18 cellular contexts compared by ENCODE assay signal in genomic region chr20:33681728-33682353, GRCh38. TPM values are rescaled to one million over a fixed set of nuclear protein-coding genes. Genes with fewer than 3 reads are reported as not detected.
DNase-seq lines count a peak whose midpoint lies in the region; ATAC-seq and TF ChIP-seq lines count a peak whose summit lies in the region.
"Had no signal": no experiment of that assay in that cellular context is flagged by ENCODE, and none has a peak within 500 bp of the region (broad histone marks: within the 10 kb centered on the region; RNA-seq: fewer than 3 reads in every experiment).

No MANE protein-coding gene starts in this region.

- H3K27me3 ChIP-seq in GM23338 (ENCODE audit: insufficient read depth) (no peaks in the 10 kb centered on the region), neuronal stem cell (ENCODE audit: control insufficient read depth in 3 of 3, insufficient read depth in 3 of 3, low read depth in 1 of 3, low read length in 3 of 3) (no peaks in the 10 kb centered on the region), HAP-1 (ENCODE audit: low read depth) (no peaks in the 10 kb centered on the region)
- H3K27me3 ChIP-seq: SJSA1, uterus had no signal

- peaks cover 4% of the 10 kb centered on the region; the same call in 1 of the 2 replicates for H3K36me3 ChIP-seq in GM23338 (ENCODE audit: insufficient read depth)
- peaks cover 30 to 69% of the 10 kb centered on the region in 2 donors for H3K36me3 ChIP-seq in neuronal stem cell (replicated peaks in 1 of 2; ENCODE audit: control insufficient read depth in 2 of 2, insufficient read depth in 2 of 2, low read length in 2 of 2)
- peaks cover 39% of the 10 kb centered on the region for H3K36me3 ChIP-seq in HAP-1 (replicated peaks)
- H3K36me3 ChIP-seq: left ventricle myocardium inferior, uterus had no signal

- peaks cover 72% of the 10 kb centered on the region for H3K4me1 Mint-ChIP-seq in activated T-cell treated with anti-CD3 and anti-CD28 coated beads, Interleukin-2, amount 50 U/mL, for 72 hours (ENCODE audit: low read depth)
- peaks cover 20% of the 10 kb centered on the region for H3K4me1 Mint-ChIP-seq in GM23338
- H3K4me1 Mint-ChIP-seq in activated CD4-positive, alpha-beta memory T cell treated with anti-CD3 and anti-CD28 coated beads for 36 hours (ENCODE audit: low read depth), result peaks cover 70% of the 10 kb centered on the region

- no peak overlapping the region for H2BK15ac ChIP-seq in neuronal stem cell (ENCODE audit: low read length)

- no peaks in the 10 kb centered on the region for H3K27me3 Mint-ChIP-seq in activated T-cell treated with anti-CD3 and anti-CD28 coated beads, Interleukin-2, amount 50 U/mL, for 72 hours (ENCODE audit: low read depth)
- H3K27me3 Mint-ChIP-seq in GM23338 (ENCODE audit: insufficient read depth, low read depth, poor library complexity), result peaks cover 10% of the 10 kb centered on the region
- no peaks in the 10 kb centered on the region for H3K27me3 Mint-ChIP-seq in activated CD4-positive, alpha-beta memory T cell treated with anti-CD3 and anti-CD28 coated beads for 36 hours

- H3K9me2 ChIP-seq in GM23338 (ENCODE audit: insufficient read depth), result no peaks in the 10 kb centered on the region

- H4K91ac ChIP-seq in neuronal stem cell (ENCODE audit: low read depth, low read length, poor library complexity), result no peak overlapping the region

- H3K23ac ChIP-seq in neuronal stem cell (ENCODE audit: low read depth, low read length, poor library complexity), result no peak overlapping the region

- H3K4me3 Mint-ChIP-seq in activated T-cell treated with anti-CD3 and anti-CD28 coated beads, Interleukin-2, amount 50 U/mL, for 72 hours, result peak overlapping the region; percentile 31 to 54
- H3K4me3 Mint-ChIP-seq in GM23338, result no peak overlapping the region
- H3K4me3 Mint-ChIP-seq in activated CD4-positive, alpha-beta memory T cell treated with anti-CD3 and anti-CD28 coated beads for 36 hours, result peak overlapping the region; percentile 14

- peaks cover 31% of the 10 kb centered on the region; the same call in 1 of the 2 replicates for H4K20me1 ChIP-seq in GM23338 (replicated peaks; ENCODE audit: insufficient read depth)

- no peak for TF ChIP-seq CTCF in GM23338 (conservative IDR thresholded peaks at IDR 0.05; ENCODE audit: low read depth in 2 of 2)

- H3K79me2 ChIP-seq in GM23338 (replicated peaks; ENCODE audit: insufficient read depth), result peaks cover 39% of the 10 kb centered on the region

- H3K36me3 Mint-ChIP-seq in activated T-cell treated with anti-CD3 and anti-CD28 coated beads, Interleukin-2, amount 50 U/mL, for 72 hours (ENCODE audit: insufficient read depth in 2 of 2), result peaks cover 8 to 24% of the 10 kb centered on the region in 2 donors
- peaks cover 29% of the 10 kb centered on the region for H3K36me3 Mint-ChIP-seq in GM23338 (ENCODE audit: low read depth)
- H3K36me3 Mint-ChIP-seq in activated CD4-positive, alpha-beta memory T cell treated with anti-CD3 and anti-CD28 coated beads for 36 hours, result peaks cover 41% of the 10 kb centered on the region

- peaks cover 8% of the 10 kb centered on the region; the same call in 1 of the 2 replicates for H3K4me1 ChIP-seq in GM23338 (ENCODE audit: insufficient read depth)
- H3K4me1 ChIP-seq in neuronal stem cell (ENCODE audit: control insufficient read depth in 2 of 2, insufficient read depth in 1 of 2, low read depth in 1 of 2, low read length in 2 of 2), result peaks cover 10 to 12% of the 10 kb centered on the region in 2 donors
- peaks cover 12% of the 10 kb centered on the region for H3K4me1 ChIP-seq in HAP-1

- no peak overlapping the region for H2BK12ac ChIP-seq in neuronal stem cell (ENCODE audit: low read length)

- H3K4me2 ChIP-seq in GM23338 (no peak overlapping the region), neuronal stem cell (ENCODE audit: insufficient read depth, low read length, poor library complexity, severe bottlenecking) (no peak overlapping the region)

- peak in 1 of 2 donors; percentile 2 for ATAC-seq in activated T-cell treated with anti-CD3 and anti-CD28 coated beads, Interleukin-2, amount 50 U/mL, for 72 hours (replicated peaks in 1 of 2)
- no peak for ATAC-seq in GM23338
- ATAC-seq in GM18861 (IDR thresholded peaks at IDR 0.05; ENCODE audit: unreplicated experiment), result no peak

- H3K27ac ChIP-seq in GM23338 (ENCODE audit: low read depth) (no peak overlapping the region), neuronal stem cell (replicated peaks; ENCODE audit: low read length) (no peak overlapping the region)
- H3K27ac ChIP-seq: left ventricle myocardium inferior, SJSA1, uterus had no signal

- peak overlapping the region; percentile 78 for H3K9ac ChIP-seq in neuronal stem cell (ENCODE audit: low read depth, low read length, poor library complexity)

- no CpG with 5 or more reads among the region's 9 CpGs for WGBS in neuronal stem cell (ENCODE audit: extremely low coverage in 2 of 2, insufficient read length in 2 of 2, insufficient replicate concordance in 1 of 2), 2 donors

- H2AK5ac ChIP-seq in neuronal stem cell (ENCODE audit: low read depth, low read length), result no peak overlapping the region

- no peak overlapping the region for H2AFZ ChIP-seq in GM23338
- H2AFZ ChIP-seq in neuronal stem cell (ENCODE audit: low read length), result no peak overlapping the region

- no peak overlapping the region for H3K27ac Mint-ChIP-seq in activated T-cell treated with anti-CD3 and anti-CD28 coated beads, Interleukin-2, amount 50 U/mL, for 72 hours
- H3K27ac Mint-ChIP-seq in GM23338, result 0 out of 2 replicates have a peak overlapping the region, but pooled peaks have one; percentile 27
- peak overlapping the region; percentile 62 for H3K27ac Mint-ChIP-seq in activated CD4-positive, alpha-beta memory T cell treated with anti-CD3 and anti-CD28 coated beads for 36 hours

- in situ Hi-C loops in HAP-1 (cut with MboI; ENCODE audit: low sequenced_read_pairs), result no loop called here

- H3K9me3 Mint-ChIP-seq in activated T-cell treated with anti-CD3 and anti-CD28 coated beads, Interleukin-2, amount 50 U/mL, for 72 hours, result no peaks in the 10 kb centered on the region
- no peaks in the 10 kb centered on the region; the same call in 2 of the 3 replicates for H3K9me3 Mint-ChIP-seq in GM23338
- no peaks in the 10 kb centered on the region for H3K9me3 Mint-ChIP-seq in activated CD4-positive, alpha-beta memory T cell treated with anti-CD3 and anti-CD28 coated beads for 36 hours

- no peak overlapping the region for H2BK120ac ChIP-seq in neuronal stem cell (ENCODE audit: low read depth, low read length)

- H3K4me3 ChIP-seq in GM23338 (no peak overlapping the region), neuronal stem cell (ENCODE audit: low read length in 2 of 2) (no peak overlapping the region), HAP-1 (no peak overlapping the region)
- H3K4me3 ChIP-seq: left ventricle myocardium inferior, SJSA1, uterus had no signal

- H3K9me3 ChIP-seq in neuronal stem cell (replicated peaks in 1 of 2; ENCODE audit: control insufficient read depth in 2 of 2, insufficient read depth in 1 of 2, low read depth in 1 of 2, low read length in 2 of 2) (peaks cover 0 to 4% of the 10 kb centered on the region in 2 donors), HAP-1 (no peaks in the 10 kb centered on the region)
- H3K9me3 ChIP-seq: left ventricle myocardium inferior, SJSA1, uterus had no signal

- peak overlapping the region; percentile 22 for H2BK5ac ChIP-seq in neuronal stem cell (ENCODE audit: low read length)

- CTCF ChIA-PET in activated CD4-positive, alpha-beta memory T cell treated with anti-CD3 and anti-CD28 coated beads for 36 hours (lab: Charles Lee), result interaction anchor here (0.7 kb wide), 1 partner anchor 14 kb away, joined by 3 read pairs; no protein-coding TSS in a partner anchor

- DNase-seq in activated T-cell treated with anti-CD3 and anti-CD28 coated beads, Interleukin-2, amount 50 U/mL, for 72 hours, result no peak
- DNase-seq in activated T-cell treated with anti-CD3 and anti-CD28 coated beads, Interleukin-2, amount 50 U/mL, for 1 hour, result no peak
- DNase-seq in GM23338 (ENCODE audit: low spot score), result no peak
- peak; percentile 60 for DNase-seq in activated CD4-positive, alpha-beta memory T cell treated with anti-CD3 and anti-CD28 coated beads for 36 hours
- DNase-seq in neuronal stem cell (ENCODE audit: low spot score), result no peak
- DNase-seq in HAP-1 (ENCODE audit: low spot score in 2 of 2), result no peak
- DNase-seq in germinal center (ENCODE audit: low spot score), result no peak
- DNase-seq: central memory CD4-positive, alpha-beta T cell; DMS 273 treated with DMSO at 0.1 percent for 48 hours; effector memory CD4-positive, alpha-beta T cell; HCEC 1CT; IMR-90; left ventricle myocardium inferior; uterus had no signal

- H3K4ac ChIP-seq in neuronal stem cell (ENCODE audit: low read length), result no peak overlapping the region

- no peak overlapping the region for H4K8ac ChIP-seq in neuronal stem cell (ENCODE audit: low read depth, low read length)

- no peak overlapping the region for H3K14ac ChIP-seq in neuronal stem cell (ENCODE audit: low read length)

- peak overlapping the region; percentile 25 for H3K18ac ChIP-seq in neuronal stem cell (ENCODE audit: low read length)

- H3K79me1 ChIP-seq in neuronal stem cell (ENCODE audit: low read depth, low read length), result peaks cover 7% of the 10 kb centered on the region

- POLR2A ChIA-PET in activated CD4-positive, alpha-beta memory T cell treated with anti-CD3 and anti-CD28 coated beads for 36 hours (lab: Charles Lee), result interaction anchor here (1.0 to 1.3 kb wide), 4 partner anchors 13 to 77 kb away, joined by 3 to 6 read pairs (median 4); partner anchors contain the start of gene ACTL10

- H3F3A ChIP-seq in GM23338 (replicated peaks; ENCODE audit: low read depth), result 0 out of 2 replicates have a peak, but pooled peaks cover 5% of the 10 kb centered on the region

- intact Hi-C loops in activated CD4-positive, alpha-beta memory T cell treated with anti-CD3 and anti-CD28 coated beads for 36 hours (cut with micrococcal nuclease), result loop anchor here (1.0 kb wide), 1 partner anchor 38 kb away; the partner anchor contains the start of gene PXMP4

RNA-seq across cellular contexts. Expression of gene E2F1, which starts 4.3 kb away (rescaled TPM):
- total RNA-seq in activated T-cell treated with anti-CD3 and anti-CD28 coated beads, Interleukin-2, amount 50 U/mL, for 72 hours, result 10 to 100 TPM; 64.5 to 81.5 TPM
- total RNA-seq in GM23338 (2014; rRNA removed; shearing (Covaris generic)), result 42.6 and 45.0 TPM in 2 replicates
- 12.1 and 13.9 TPM in 2 replicates for polyA plus RNA-seq in GM23338 (2016; fragmentation: Nextera tagmentation; extraction: Ambion mirVana)
- 10 to 100 TPM; 66.8 to 67.8 TPM for total RNA-seq in activated CD4-positive, alpha-beta memory T cell treated with anti-CD3 and anti-CD28 coated beads for 36 hours
- 20.5 TPM for polyA plus RNA-seq in neuronal stem cell (2013, experiment 1 of 2)
- polyA plus RNA-seq in neuronal stem cell (2013, experiment 2 of 2), result 19.9 TPM

RNA-seq across cellular contexts. Expression of gene NECAB3, which starts 7.6 kb away (rescaled TPM):
- total RNA-seq in activated T-cell treated with anti-CD3 and anti-CD28 coated beads, Interleukin-2, amount 50 U/mL, for 72 hours, result 10 to 100 TPM; 18.5 to 18.8 TPM
- 28.4 TPM in 2 replicates for total RNA-seq in GM23338 (2014; rRNA removed; shearing (Covaris generic))
- polyA plus RNA-seq in GM23338 (2016; fragmentation: Nextera tagmentation; extraction: Ambion mirVana), result 8.5 and 13.4 TPM in 2 replicates
- 10 to 100 TPM; 21.0 to 22.7 TPM for total RNA-seq in activated CD4-positive, alpha-beta memory T cell treated with anti-CD3 and anti-CD28 coated beads for 36 hours
- 12.9 TPM for polyA plus RNA-seq in neuronal stem cell (2013, experiment 1 of 2)
- 13.4 TPM for polyA plus RNA-seq in neuronal stem cell (2013, experiment 2 of 2)

RNA-seq across cellular contexts. Expression of gene ACTL10, which starts 15.1 kb away (rescaled TPM):
- 1 to 10 TPM; 1.4 to 1.8 TPM for total RNA-seq in activated T-cell treated with anti-CD3 and anti-CD28 coated beads, Interleukin-2, amount 50 U/mL, for 72 hours
- 0.08 and 1.9 TPM in 2 replicates for total RNA-seq in GM23338 (2014; rRNA removed; shearing (Covaris generic))
- polyA plus RNA-seq in GM23338 (2016; fragmentation: Nextera tagmentation; extraction: Ambion mirVana), result 0.66 and 0.71 TPM in 2 replicates
- 1 to 10 TPM; 1.8 to 2.3 TPM for total RNA-seq in activated CD4-positive, alpha-beta memory T cell treated with anti-CD3 and anti-CD28 coated beads for 36 hours
- polyA plus RNA-seq in neuronal stem cell (2013, experiment 1 of 2), result 0.04 TPM
- 0.03 TPM for polyA plus RNA-seq in neuronal stem cell (2013, experiment 2 of 2)
- total RNA-seq: myocyte, SJSA1 had no signal

RNA-seq across cellular contexts. Expression of gene C20orf144, which starts 19.7 kb away (rescaled TPM):
- under 1 TPM; 0.17 to 0.23 TPM for total RNA-seq in activated T-cell treated with anti-CD3 and anti-CD28 coated beads, Interleukin-2, amount 50 U/mL, for 72 hours
- total RNA-seq in GM23338 (2014; rRNA removed; shearing (Covaris generic)), result 0.66 TPM in 1 of 2 replicates, not detected in the other
- polyA plus RNA-seq in GM23338 (2016; fragmentation: Nextera tagmentation; extraction: Ambion mirVana), result 0.10 and 0.26 TPM in 2 replicates
- total RNA-seq in activated CD4-positive, alpha-beta memory T cell treated with anti-CD3 and anti-CD28 coated beads for 36 hours, result under 1 TPM; 0.26 to 0.31 TPM
- polyA plus RNA-seq in neuronal stem cell (2013, experiment 1 of 2), result 0.07 TPM
- 0.11 TPM for polyA plus RNA-seq in neuronal stem cell (2013, experiment 2 of 2)
- total RNA-seq: left ventricle myocardium inferior, posterior vena cava, uterus had no signal

RNA-seq across cellular contexts. Expression of gene PXMP4, which starts 38.3 kb away (rescaled TPM):
- 10 to 100 TPM; 12.8 to 16.9 TPM for total RNA-seq in activated T-cell treated with anti-CD3 and anti-CD28 coated beads, Interleukin-2, amount 50 U/mL, for 72 hours
- 0.39 and 1.2 TPM in 2 replicates for total RNA-seq in GM23338 (2014; rRNA removed; shearing (Covaris generic))
- 2.7 and 3.5 TPM in 2 replicates for polyA plus RNA-seq in GM23338 (2016; fragmentation: Nextera tagmentation; extraction: Ambion mirVana)
- 10 to 100 TPM in 1 of 2 experiments, 1 to 10 TPM in 1; 8.7 to 11.6 TPM for total RNA-seq in activated CD4-positive, alpha-beta memory T cell treated with anti-CD3 and anti-CD28 coated beads for 36 hours
- 3.3 TPM for polyA plus RNA-seq in neuronal stem cell (2013, experiment 1 of 2)
- polyA plus RNA-seq in neuronal stem cell (2013, experiment 2 of 2), result 3.1 TPM
